ENCODE assay signal across 18 cellular contexts in genomic region chr13:80706164-80706471, GRCh38.
DNase-seq lines count a peak whose midpoint lies in the region; ATAC-seq and TF ChIP-seq lines count a peak whose summit lies in the region.
"Had no signal": no experiment of that assay in that cellular context is flagged by ENCODE, and none has a peak within 500 bp of the region (broad histone marks: within the 10 kb centered on the region; RNA-seq: fewer than 3 reads in every experiment).

No MANE protein-coding gene starts in this region.

- H3K27me3 Mint-ChIP-seq in stimulated activated naive CD8-positive, alpha-beta T cell treated with anti-CD3 and anti-CD28 coated beads, Interleukin-15, amount 100 ng/mL, for 72 hours = no peaks in the 10 kb centered on the region
- H3K27me3 Mint-ChIP-seq in osteocyte (ENCODE audit: unreplicated experiment) = no peaks in the 10 kb centered on the region
- H3K27me3 Mint-ChIP-seq: B cell; CD4-positive, CD25-positive, alpha-beta regulatory T cell had no signal

- H3K4me1 ChIP-seq in upper lobe of right lung = no peaks in the 10 kb centered on the region
- H3K4me1 ChIP-seq: BLaER1, Caco-2 had no signal

- no peaks in the 10 kb centered on the region for H3K36me3 ChIP-seq in upper lobe of right lung
- H3K36me3 ChIP-seq: BLaER1 had no signal

- no peak overlapping the region for H3K27ac ChIP-seq in upper lobe of right lung
- H3K27ac ChIP-seq: 22Rv1, BLaER1, C4-2B, GM23248 had no signal

- H3K9me3 ChIP-seq in upper lobe of right lung = no peaks in the 10 kb centered on the region
- H3K9me3 ChIP-seq: Caco-2 had no signal

- H3K27ac Mint-ChIP-seq in stimulated activated naive CD8-positive, alpha-beta T cell treated with anti-CD3 and anti-CD28 coated beads, Interleukin-15, amount 100 ng/mL, for 72 hours = no peak overlapping the region
- no peak overlapping the region for H3K27ac Mint-ChIP-seq in osteocyte (ENCODE audit: unreplicated experiment)
- H3K27ac Mint-ChIP-seq: B cell; CD4-positive, CD25-positive, alpha-beta regulatory T cell; CD8-positive, alpha-beta T cell had no signal

- H3K4me3 ChIP-seq in upper lobe of right lung = no peak overlapping the region
- H3K4me3 ChIP-seq: BLaER1, GM23248 had no signal

- no peak for TF ChIP-seq CTCF in osteocyte (IDR thresholded peaks at IDR 0.05)
- no peak for TF ChIP-seq CTCF in upper lobe of right lung (IDR thresholded peaks at IDR 0.05)
- TF ChIP-seq CTCF in omental fat pad (IDR thresholded peaks at IDR 0.05) = no peak

- no peak for DNase-seq in stimulated activated naive CD8-positive, alpha-beta T cell treated with anti-CD3 and anti-CD28 coated beads, Interleukin-15, amount 100 ng/mL, for 72 hours
- no peak for DNase-seq in stimulated activated naive CD8-positive, alpha-beta T cell treated with anti-CD3 and anti-CD28 coated beads, Interleukin-15, Interleukin-2, amounts not matched to agents 100 U/mL and 50 U/mL, for 24 hours
- peak; percentile 82 for DNase-seq in osteocyte (ENCODE audit: extremely low spot score, unreplicated experiment)
- peak; percentile 37 for DNase-seq in upper lobe of right lung
- no peak for DNase-seq in omental fat pad (ENCODE audit: low spot score)
- DNase-seq in NCI-H510A treated with DMSO at 0.1 percent for 48 hours (lab: John Stamatoyannopoulos, UW) = no peak
- DNase-seq: Caco-2; CD4-positive, CD25-positive, alpha-beta regulatory T cell; CD8-positive, alpha-beta T cell; DMS153; DND-41; GM23248; H7; HCEC 1CT had no signal

- H3K9me3 Mint-ChIP-seq in stimulated activated naive CD8-positive, alpha-beta T cell treated with anti-CD3 and anti-CD28 coated beads, Interleukin-15, amount 100 ng/mL, for 72 hours = peaks cover 4 to 13% of the 10 kb centered on the region in 2 donors
- peaks cover 11% of the 10 kb centered on the region for H3K9me3 Mint-ChIP-seq in osteocyte (ENCODE audit: unreplicated experiment)

- ATAC-seq in stimulated activated naive CD8-positive, alpha-beta T cell treated with anti-CD3 and anti-CD28 coated beads, Interleukin-15, amount 100 ng/mL, for 72 hours = peak; percentile 39
- ATAC-seq in stimulated activated naive CD8-positive, alpha-beta T cell treated with anti-CD3 and anti-CD28 coated beads, Interleukin-15, Interleukin-2, amounts not matched to agents 100 U/mL and 50 U/mL, for 24 hours = no peak
- ATAC-seq in upper lobe of right lung (no peak), omental fat pad (ENCODE audit: low FRiP score) (no peak)
- ATAC-seq: CD8-positive, alpha-beta T cell had no signal

- no peak overlapping the region for H3K4me3 Mint-ChIP-seq in stimulated activated naive CD8-positive, alpha-beta T cell treated with anti-CD3 and anti-CD28 coated beads, Interleukin-15, amount 100 ng/mL, for 72 hours
- H3K4me3 Mint-ChIP-seq in osteocyte (ENCODE audit: unreplicated experiment) = no peak overlapping the region
- H3K4me3 Mint-ChIP-seq: B cell; CD4-positive, CD25-positive, alpha-beta regulatory T cell; CD8-positive, alpha-beta T cell had no signal

- intact Hi-C loops in upper lobe of right lung (cut with DNase I) = no loop called here

- no peaks in the 10 kb centered on the region for H3K4me1 Mint-ChIP-seq in stimulated activated naive CD8-positive, alpha-beta T cell treated with anti-CD3 and anti-CD28 coated beads, Interleukin-15, amount 100 ng/mL, for 72 hours
- H3K4me1 Mint-ChIP-seq in osteocyte (ENCODE audit: unreplicated experiment) = no peaks in the 10 kb centered on the region
- H3K4me1 Mint-ChIP-seq: B cell; CD4-positive, CD25-positive, alpha-beta regulatory T cell had no signal

- peaks cover 3% of the 10 kb centered on the region for H3K36me3 Mint-ChIP-seq in osteocyte (ENCODE audit: unreplicated experiment)
- H3K36me3 Mint-ChIP-seq: CD4-positive, CD25-positive, alpha-beta regulatory T cell; CD8-positive, alpha-beta T cell had no signal

- H3K27me3 ChIP-seq in upper lobe of right lung = no peaks in the 10 kb centered on the region
- H3K27me3 ChIP-seq: BLaER1 had no signal

Comparison
In these comparisons a context has a peak if more than half of its experiments do, and no peak if none do; other contexts are left out.
1. DNase-seq: peak in osteocyte (single experiment) and upper lobe of right lung (single experiment); none in stimulated activated naive CD8-positive, alpha-beta T cell treated with anti-CD3 and anti-CD28 coated beads, Interleukin-15, amount 100 ng/mL, for 72 hours (0 of 2), stimulated activated naive CD8-positive, alpha-beta T cell treated with anti-CD3 and anti-CD28 coated beads, Interleukin-15, Interleukin-2, amounts not matched to agents 100 U/mL and 50 U/mL, for 24 hours (single experiment), omental fat pad (single experiment) and NCI-H510A treated with DMSO at 0.1 percent for 48 hours (single experiment).